9 cellular contexts compared by ENCODE assay signal in the genomic region with DNA sequence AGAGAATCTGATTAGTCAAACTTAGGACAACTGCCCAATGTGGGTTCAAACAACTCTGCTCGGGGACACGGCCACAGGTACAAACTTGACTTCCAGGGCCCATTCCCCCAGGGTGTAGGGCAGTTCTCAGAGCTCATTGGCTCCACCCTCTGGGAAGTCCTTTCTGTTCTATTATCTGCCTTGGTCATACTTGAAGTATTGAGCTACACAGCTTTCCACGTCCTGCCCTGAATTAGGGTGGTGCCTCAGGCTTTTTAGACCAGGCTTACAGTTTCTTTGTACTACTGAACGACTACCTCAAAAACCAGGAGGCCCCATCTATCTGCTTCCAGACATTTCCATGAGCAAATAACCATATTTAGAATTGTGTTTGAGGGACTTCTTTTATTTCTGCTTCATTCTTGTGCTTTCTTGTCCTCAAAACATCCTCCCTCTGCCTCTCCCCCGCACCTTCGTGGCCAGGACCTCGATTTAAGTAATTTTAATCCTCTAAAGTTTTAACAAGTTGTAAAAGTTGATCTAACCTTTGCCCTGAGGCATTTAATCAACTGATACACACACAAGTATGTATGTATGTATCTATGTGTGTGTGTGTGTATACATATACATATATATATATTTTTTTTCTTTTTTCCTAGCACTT.
DNase-seq lines count a peak whose midpoint lies in the region; ATAC-seq, FAIRE-seq and TF ChIP-seq lines count a peak whose summit lies in the region.
"Had no signal": no experiment of that assay in that cellular context is flagged by ENCODE, and none has a peak within 500 bp of the region (broad histone marks: within the 10 kb centered on the region; RNA-seq: fewer than 3 reads in every experiment).

No MANE protein-coding gene starts in this region.

- H3K4me3 ChIP-seq in H7 (ENCODE audit: insufficient read depth, low read depth, low read length) (no peak overlapping the region), kidney (ENCODE audit: low read length in 2 of 2) (no peak overlapping the region), thymus (ENCODE audit: low read length) (no peak overlapping the region)

- DNase-seq in GM10248 (ENCODE audit: extremely low spot score) (peak; percentile 21), H7 (peak; percentile 3), NCI-H226 (peak; percentile 28), kidney (no peak), sciatic nerve (ENCODE audit: low spot score) (no peak), NCI-H524 treated with DMSO at 0.1 percent for 48 hours (lab: John Stamatoyannopoulos, UW) (no peak)
- DNase-seq in activated T-helper 9 cell treated with anti-CD3 and anti-CD28 coated beads, Interleukin-2, amount 50 U/mL, for 16 hours (ENCODE audit: low read depth): peak; percentile 10

- no peak for FAIRE-seq in kidney (lab: Jason Lieb, UNC)
- FAIRE-seq: endometrium had no signal

- CTCF ChIA-PET in GM10248 (lab: Yijun Ruan, JAX): interaction anchor here (1.5 kb wide), 1 partner anchor 15 kb away, joined by 3 read pairs; no protein-coding TSS in a partner anchor

- peak overlapping the region; percentile 7 to 56 for H3K27ac ChIP-seq in kidney (ENCODE audit: low read depth in 2 of 2, low read length in 2 of 2)
- peak overlapping the region; percentile 90 for H3K27ac ChIP-seq in thymus (ENCODE audit: low read depth)

- H3K9ac ChIP-seq in kidney (ENCODE audit: low read length in 2 of 2): no peak overlapping the region

- H3K4me1 ChIP-seq in kidney (ENCODE audit: control insufficient read depth in 1 of 2, insufficient read depth in 1 of 2, low read depth in 1 of 2, low read length in 2 of 2) (peaks cover 0 to 5% of the 10 kb centered on the region in 2 donors), thymus (ENCODE audit: control insufficient read depth, insufficient read depth, low read length) (peaks cover 16% of the 10 kb centered on the region)

- intact Hi-C loops in kidney (cut with DNase I): no loop called here
- intact Hi-C loops in sciatic nerve (cut with DNase I): no loop called here

- H3K27me3 ChIP-seq in H7 (ENCODE audit: control insufficient read depth, insufficient read depth, low read length): no peaks in the 10 kb centered on the region
- H3K27me3 ChIP-seq in thymus (ENCODE audit: control insufficient read depth, insufficient read depth): no peaks in the 10 kb centered on the region

- 39% methylated on average over 7 of the region's 7 CpGs for WGBS in thymus

- peak; percentile 20 for TF ChIP-seq CTCF in GM10248 (IDR thresholded peaks at IDR 0.05; ENCODE audit: control extremely low read depth, extremely low read depth, low read depth, missing control alignments)
- TF ChIP-seq CTCF in kidney (IDR thresholded peaks at IDR 0.05; ENCODE audit: borderline replicate concordance, extremely low read depth, insufficient read depth): no peak

- H3K9me3 ChIP-seq in kidney (ENCODE audit: control insufficient read depth in 1 of 2, low read length in 2 of 2) (no peaks in the 10 kb centered on the region), thymus (ENCODE audit: control insufficient read depth) (no peaks in the 10 kb centered on the region)

- H3K36me3 ChIP-seq in H7 (replicated peaks; ENCODE audit: control insufficient read depth, insufficient read depth, low read length): no peaks in the 10 kb centered on the region
- no peaks in the 10 kb centered on the region for H3K36me3 ChIP-seq in kidney (ENCODE audit: control insufficient read depth in 1 of 2, insufficient read depth in 2 of 2, low read length in 2 of 2)
- H3K36me3 ChIP-seq in thymus (ENCODE audit: control insufficient read depth, insufficient read depth): no peaks in the 10 kb centered on the region

- POLR2A ChIA-PET in GM10248 (lab: Yijun Ruan, JAX): no interaction called here

- ATAC-seq in sciatic nerve: no peak

Comparison
In these comparisons a context has a peak if more than half of its experiments do, and no peak if none do; other contexts are left out.
1. DNase-seq: peak in GM10248 (single experiment), H7 (single experiment), NCI-H226 (single experiment) and activated T-helper 9 cell treated with anti-CD3 and anti-CD28 coated beads, Interleukin-2, amount 50 U/mL, for 16 hours (single experiment); none in kidney (single experiment), sciatic nerve (single experiment) and NCI-H524 treated with DMSO at 0.1 percent for 48 hours (single experiment).